Comparison of ENCODE assay signal across 17 cellular contexts in genomic region chr11:78795862-78796261, GRCh38.
DNase-seq lines count a peak whose midpoint lies in the region; ATAC-seq and TF ChIP-seq lines count a peak whose summit lies in the region.
"Had no signal": no experiment of that assay in that cellular context is flagged by ENCODE, and none has a peak within 500 bp of the region (broad histone marks: within the 10 kb centered on the region; RNA-seq: fewer than 3 reads in every experiment).

No MANE protein-coding gene starts in this region.

- 70 to 75% methylated on average over 5 of the region's 5 CpGs for WGBS in heart right ventricle, 2 donors

- in situ Hi-C loops in ACHN (cut with HindIII; ENCODE audit: low pct_ligation_motif_present, low pct_unique_long_range_greater_than_20kb, low sequenced_read_pairs): no loop called here

- no peak overlapping the region for H2AFZ ChIP-seq in PC-3 (ENCODE audit: low read length)

- H3K4me1 ChIP-seq in PC-3 (ENCODE audit: insufficient read depth, low read length) (peaks cover 66% of the 10 kb centered on the region), heart right ventricle (peaks cover 0 to 33% (median 7%) of the 10 kb centered on the region in 9 donors)
- H3K4me1 ChIP-seq: breast epithelium had no signal

- no peaks in the 10 kb centered on the region for H3K79me2 ChIP-seq in PC-3 (ENCODE audit: low read length)

- H3K4me3 ChIP-seq in PC-3 (ENCODE audit: low read length) (no peak overlapping the region), heart right ventricle (no peak overlapping the region)
- H3K4me3 ChIP-seq: breast epithelium had no signal

- H3K27me3 Mint-ChIP-seq in stimulated activated naive B cell treated with anti-CD40 and anti-IgM and Interleukin-4, amounts not matched to agents 10 μg/mL and 1 μg/mL and 100 μg/mL, for 72 hours: peaks cover 0 to 10% of the 10 kb centered on the region in 2 donors
- no peaks in the 10 kb centered on the region for H3K27me3 Mint-ChIP-seq in progenitor cell of endocrine pancreas

- no peaks in the 10 kb centered on the region for H4K20me1 ChIP-seq in PC-3 (ENCODE audit: low read length)

- H3K4me2 ChIP-seq in PC-3 (ENCODE audit: low read length): peak overlapping the region; percentile 45

- H3K36me3 ChIP-seq in PC-3 (ENCODE audit: low read depth, low read length) (no peaks in the 10 kb centered on the region), heart right ventricle (no peaks in the 10 kb centered on the region)
- H3K36me3 ChIP-seq: breast epithelium had no signal

- intact Hi-C loops in PC-3 (cut with micrococcal nuclease): loop anchor here (1.0 to 10.0 kb wide), 2 partner anchors 81 to 359 kb away; no protein-coding TSS in a partner anchor
- intact Hi-C loops in heart right ventricle (cut with DNase I): loop anchor here in 3 of 10 donors (5.0 to 10.0 kb wide), 3 partner anchors 159 to 169 kb away; no protein-coding TSS in a partner anchor

- POLR2A ChIA-PET in PC-3 (lab: Charles Lee; ENCODE audit: unreplicated experiment): interaction anchor here (0.7 kb wide), 1 partner anchor 11 kb away, joined by 5 read pairs; no protein-coding TSS in a partner anchor

- BruUV-seq in PC-3 (replicated peaks; lab: Mats Ljungman, UMichigan): no TSS peak

- H3K27ac Mint-ChIP-seq in stimulated activated naive B cell treated with anti-CD40 and anti-IgM and Interleukin-4, amounts not matched to agents 10 μg/mL and 1 μg/mL and 100 μg/mL, for 72 hours: no peak overlapping the region
- H3K27ac Mint-ChIP-seq in progenitor cell of endocrine pancreas: no peak overlapping the region
- H3K27ac Mint-ChIP-seq: activated naive CD4-positive, alpha-beta T cell treated with anti-CD3 and anti-CD28 coated beads, Interleukin-2, amount 10 ng/mL, durations not matched to agents 7 days and 5 days; CD4-positive, alpha-beta T cell had no signal

- H3K27me3 ChIP-seq in PC-3 (ENCODE audit: low read length) (no peaks in the 10 kb centered on the region), heart right ventricle (no peaks in the 10 kb centered on the region)
- H3K27me3 ChIP-seq: breast epithelium had no signal

- H3K9me3 Mint-ChIP-seq in stimulated activated naive B cell treated with anti-CD40 and anti-IgM and Interleukin-4, amounts not matched to agents 10 μg/mL and 1 μg/mL and 100 μg/mL, for 72 hours: no peaks in the 10 kb centered on the region
- H3K9me3 Mint-ChIP-seq in progenitor cell of endocrine pancreas (ENCODE audit: low read depth): no peaks in the 10 kb centered on the region
- H3K9me3 Mint-ChIP-seq: activated naive CD4-positive, alpha-beta T cell treated with anti-CD3 and anti-CD28 coated beads, Interleukin-2, amount 10 ng/mL, durations not matched to agents 7 days and 5 days; CD4-positive, alpha-beta T cell had no signal

- H3K9ac ChIP-seq in PC-3 (ENCODE audit: low read length): peak overlapping the region; percentile 88

- TF ChIP-seq CTCF in PC-3 (conservative IDR thresholded peaks at IDR 0.05; ENCODE audit: low read depth, low read length) (no peak), heart right ventricle (IDR thresholded peaks at IDR 0.05) (no peak), progenitor cell of endocrine pancreas (IDR thresholded peaks at IDR 0.05; ENCODE audit: unreplicated experiment) (no peak)

- no peaks in the 10 kb centered on the region for H3K36me3 Mint-ChIP-seq in stimulated activated naive B cell treated with anti-CD40 and anti-IgM and Interleukin-4, amounts not matched to agents 10 μg/mL and 1 μg/mL and 100 μg/mL, for 72 hours
- H3K36me3 Mint-ChIP-seq in progenitor cell of endocrine pancreas (ENCODE audit: insufficient read depth): peaks cover 20% of the 10 kb centered on the region
- H3K36me3 Mint-ChIP-seq: activated naive CD4-positive, alpha-beta T cell treated with anti-CD3 and anti-CD28 coated beads, Interleukin-2, amount 10 ng/mL, durations not matched to agents 7 days and 5 days had no signal

- ATAC-seq in PC-3: no peak
- ATAC-seq in stimulated activated naive B cell treated with anti-CD40 and anti-IgM and Interleukin-4, amounts not matched to agents 10 μg/mL and 1 μg/mL and 100 μg/mL, for 72 hours (replicated peaks): no peak
- no peak for ATAC-seq in heart right ventricle
- no peak for ATAC-seq in HG02610 (IDR thresholded peaks at IDR 0.05; ENCODE audit: unreplicated experiment)

- H3K27ac ChIP-seq in PC-3 (ENCODE audit: low read length) (peak overlapping the region; percentile 96), heart right ventricle (no peak overlapping the region)
- H3K27ac ChIP-seq: breast epithelium had no signal

- no peaks in the 10 kb centered on the region for H3K4me1 Mint-ChIP-seq in stimulated activated naive B cell treated with anti-CD40 and anti-IgM and Interleukin-4, amounts not matched to agents 10 μg/mL and 1 μg/mL and 100 μg/mL, for 72 hours
- peaks cover 23% of the 10 kb centered on the region for H3K4me1 Mint-ChIP-seq in progenitor cell of endocrine pancreas (ENCODE audit: low read depth)
- H3K4me1 Mint-ChIP-seq: activated naive CD4-positive, alpha-beta T cell treated with anti-CD3 and anti-CD28 coated beads, Interleukin-2, amount 10 ng/mL, durations not matched to agents 7 days and 5 days had no signal

- H3K4me3 Mint-ChIP-seq in stimulated activated naive B cell treated with anti-CD40 and anti-IgM and Interleukin-4, amounts not matched to agents 10 μg/mL and 1 μg/mL and 100 μg/mL, for 72 hours: no peak overlapping the region
- no peak overlapping the region for H3K4me3 Mint-ChIP-seq in progenitor cell of endocrine pancreas (ENCODE audit: low read depth)
- H3K4me3 Mint-ChIP-seq: activated naive CD4-positive, alpha-beta T cell treated with anti-CD3 and anti-CD28 coated beads, Interleukin-2, amount 10 ng/mL, durations not matched to agents 7 days and 5 days; CD4-positive, alpha-beta T cell had no signal

- H3K9me3 ChIP-seq in PC-3 (ENCODE audit: low read length): no peaks in the 10 kb centered on the region
- H3K9me3 ChIP-seq in heart right ventricle: no peaks in the 10 kb centered on the region
- H3K9me3 ChIP-seq: breast epithelium had no signal

- DNase-seq in ACHN: peak; percentile 81
- DNase-seq in NCI-H1092 (lab: John Stamatoyannopoulos, UW): peak; percentile 25
- peak; percentile 80 for DNase-seq in PC-3
- DNase-seq in glomerular visceral epithelial cell (ENCODE audit: extremely low spot score): peak; percentile 83
- no peak for DNase-seq in stimulated activated naive B cell treated with anti-CD40 and anti-IgM and Interleukin-4, amounts not matched to agents 10 μg/mL and 1 μg/mL and 100 μg/mL, for 72 hours
- no peak for DNase-seq in heart right ventricle
- no peak for DNase-seq in progenitor cell of endocrine pancreas (ENCODE audit: low spot score, unreplicated experiment)
- DNase-seq: activated CD4-positive, alpha-beta T cell treated with anti-CD3 and anti-CD28 coated beads, Interleukin-2, amount 50 U/mL, for 1 hour; activated naive CD4-positive, alpha-beta T cell treated with anti-CD3 and anti-CD28 coated beads, Interleukin-2, amount 10 ng/mL, durations not matched to agents 7 days and 5 days; CD4-positive, alpha-beta T cell; KG1; NCI-H1930; nucleus accumbens; SHP77 treated with DMSO at 0.1 percent for 48 hours; stimulated activated CD4-positive, alpha-beta T cell treated with anti-CD3 and anti-CD28 coated beads, Interleukin-2, amount 100 ng/mL, for 48 hours had no signal

- no peaks in the 10 kb centered on the region for H3K9me2 ChIP-seq in PC-3 (replicated peaks; ENCODE audit: low read length)

- peaks cover 40% of the 10 kb centered on the region for H3F3A ChIP-seq in PC-3 (ENCODE audit: low read length, unreplicated experiment)

- CTCF ChIA-PET in PC-3 (lab: Charles Lee): no interaction called here

Comparison
In these comparisons a context has a peak if more than half of its experiments do, and no peak if none do; other contexts are left out.
1. DNase-seq: peak in ACHN (single experiment), NCI-H1092 (single experiment), PC-3 (single experiment) and glomerular visceral epithelial cell (single experiment); none in stimulated activated naive B cell treated with anti-CD40 and anti-IgM and Interleukin-4, amounts not matched to agents 10 μg/mL and 1 μg/mL and 100 μg/mL, for 72 hours (single experiment), heart right ventricle (0 of 2) and progenitor cell of endocrine pancreas (single experiment).